ENCODE assay signal across 20 cellular contexts in the genomic region with DNA sequence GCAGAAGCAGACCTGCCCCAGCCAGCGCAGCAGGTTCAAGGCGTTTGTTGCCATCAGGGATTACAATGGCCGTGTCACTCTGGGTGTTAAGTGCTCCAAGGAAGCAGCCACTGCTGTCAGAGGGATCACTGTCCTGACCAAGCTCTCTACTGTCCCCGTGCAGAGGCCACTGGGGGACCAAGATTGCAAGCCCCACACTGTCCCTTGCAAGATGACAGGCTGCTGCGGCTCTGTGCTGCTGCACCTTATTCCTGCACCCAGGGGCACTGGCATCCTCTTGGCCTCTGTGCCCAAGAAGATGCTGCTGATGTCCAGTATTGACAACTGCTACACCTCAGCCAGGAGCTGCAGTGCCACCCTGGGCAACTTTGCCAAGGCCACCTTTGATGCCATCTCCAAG. TPM values are rescaled to one million over a fixed set of nuclear protein-coding genes. Genes with fewer than 3 reads are reported as not detected.
"Had no signal": no experiment of that assay in that cellular context is flagged by ENCODE, and none has a peak within 500 bp of the region (broad histone marks: within the 10 kb centered on the region; RNA-seq: fewer than 3 reads in every experiment).

No MANE protein-coding gene starts in this region.

- H3K4me1 ChIP-seq: esophagus squamous epithelium, gastrocnemius medialis, left lung, lower lobe of right lung had no signal

- H3K27ac ChIP-seq: coronary artery, dorsolateral prefrontal cortex, esophagus squamous epithelium, gastrocnemius medialis, heart right ventricle, left lung, lower lobe of right lung had no signal

- H3K27me3 ChIP-seq: dorsolateral prefrontal cortex, esophagus squamous epithelium, gastrocnemius medialis, heart right ventricle, left lung had no signal

- ATAC-seq: gastrocnemius medialis, heart right ventricle, left cardiac atrium, left lung, left ventricle myocardium superior, lower lobe of right lung had no signal

- H3K9me3 ChIP-seq: gastrocnemius medialis, left lung, lower lobe of right lung had no signal

- DNase-seq: dermis blood vessel endothelial cell; dorsolateral prefrontal cortex; effector CD4-positive, alpha-beta T cell; effector memory CD4-positive, alpha-beta T cell; esophagus squamous epithelium; foreskin fibroblast; foreskin melanocyte; gastrocnemius medialis; glutamatergic neuron; head of caudate nucleus; heart right ventricle; hippocampal formation; left cardiac atrium; left lung; left ventricle myocardium superior; lower lobe of right lung; mesendoderm; midbrain had no signal

- H3K4me3 ChIP-seq: coronary artery, dorsolateral prefrontal cortex, esophagus squamous epithelium, gastrocnemius medialis, heart right ventricle, left lung, lower lobe of right lung had no signal

RNA-seq across cellular contexts. Expression of gene DRC3, which starts 38.6 kb away (rescaled TPM):
- total RNA-seq: mononuclear cell had no signal
